Comparison of ENCODE assay signal across 2 cellular contexts in genomic region chr4:108775921-108776320, GRCh38.
A peak's percentile ranks its signal among the peaks of the same experiment; 100 is the strongest.
TF ChIP-seq lines count a peak whose summit lies in the region.

No MANE protein-coding gene starts in this region.

TF ChIP-seq in HepG2, 621 proteins besides CTCF, POLR2A, EP300 and RAD21:
- TF ChIP-seq STAG1 (CRISPR knock-in tag; IDR thresholded peaks at IDR 0.05) (peak; percentile 20; the same call in 1 of the 2 replicates), HOMEZ (CRISPR knock-in tag; IDR thresholded peaks at IDR 0.05; ENCODE audit: low read depth) (no peak), RARA (CRISPR knock-in tag; IDR thresholded peaks at IDR 0.05) (no peak)
TF ChIP-seq in HepG2: peak in this region for 1.

TF ChIP-seq in K562, 482 proteins besides CTCF, POLR2A, EP300 and RAD21:
- peak; percentile 68; the same call in 1 of the 2 replicates for TF ChIP-seq SPI1 (IDR thresholded peaks at IDR 0.05; ENCODE audit: borderline replicate concordance, low read depth, low read length)
- no peak for TF ChIP-seq SRF (CRISPR knock-in tag; IDR thresholded peaks at IDR 0.05)
